Comparison of ENCODE assay signal across 1 cellular context in the genomic region with DNA sequence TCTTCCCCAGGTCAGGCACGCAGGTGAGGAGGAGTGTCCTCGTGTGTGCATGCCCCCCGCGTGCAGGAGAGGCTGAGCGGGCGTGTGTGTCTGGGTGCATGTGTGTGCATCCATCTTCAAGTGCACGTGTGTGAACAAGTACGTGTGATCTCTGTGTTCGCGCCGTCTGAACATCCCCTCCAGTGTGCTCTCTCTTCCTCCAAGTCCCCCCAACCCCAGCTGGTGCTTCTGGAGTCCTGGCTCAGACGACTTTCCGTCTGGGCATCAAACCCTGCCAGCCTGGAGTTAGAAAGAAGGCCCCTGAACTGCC.
TF ChIP-seq lines count a peak whose summit lies in the region.

No MANE protein-coding gene starts in this region.

TF ChIP-seq in K562, 482 proteins besides CTCF, POLR2A, EP300 and RAD21:
- TF ChIP-seq MYBL2 (IDR thresholded peaks at IDR 0.05; ENCODE audit: low read depth) = no peak
- TF ChIP-seq MYBL2 (CRISPR knock-in tag; IDR thresholded peaks at IDR 0.05; ENCODE audit: borderline replicate concordance) = no peak
- TF ChIP-seq POLR2G (IDR thresholded peaks at IDR 0.05; ENCODE audit: low read depth, low read length) = 0 out of 2 replicates have a peak, but pooled peaks have one; percentile 15
